In the genomic region with DNA sequence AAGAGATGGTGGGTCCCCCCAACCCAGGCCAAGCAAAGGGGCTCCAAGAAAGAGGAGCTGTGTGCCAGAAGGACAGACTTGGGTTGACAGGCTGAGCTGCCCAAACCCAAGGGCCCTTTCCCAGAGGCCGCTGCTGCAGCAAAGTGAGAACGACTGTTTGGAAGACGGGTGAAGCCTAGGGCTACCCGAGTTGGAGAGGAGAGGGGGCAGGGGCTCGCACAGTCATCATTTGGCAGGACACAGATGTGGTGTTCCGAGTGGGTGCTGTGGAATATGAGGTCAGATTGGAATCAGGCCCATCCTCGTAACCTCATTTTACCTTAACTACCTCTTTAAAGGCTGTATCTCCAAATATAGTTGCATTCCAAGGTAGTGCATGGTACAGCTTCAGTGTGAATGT, we compare ENCODE assay signal across 19 cellular contexts. TPM values are rescaled to one million over a fixed set of nuclear protein-coding genes. Genes with fewer than 3 reads are reported as not detected.
"Had no signal": no experiment of that assay in that cellular context is flagged by ENCODE, and none has a peak within 500 bp of the region (broad histone marks: within the 10 kb centered on the region; RNA-seq: fewer than 3 reads in every experiment).

No MANE protein-coding gene starts in this region.

- H3K36me3 Mint-ChIP-seq: activated CD4-positive, alpha-beta memory T cell treated with anti-CD3 and anti-CD28 coated beads for 36 hours; activated CD8-positive, alpha-beta memory T cell treated with anti-CD3 and anti-CD28 coated beads, Interleukin-2, amount 10 ng/mL, durations not matched to agents 7 days and 5 days; activated naive CD4-positive, alpha-beta T cell treated with anti-CD3 and anti-CD28 coated beads, Interleukin-2, amount 50 U/mL, for 24 hours had no signal

- H3K9me3 Mint-ChIP-seq: activated CD4-positive, alpha-beta memory T cell treated with anti-CD3 and anti-CD28 coated beads for 36 hours; activated naive CD4-positive, alpha-beta T cell treated with anti-CD3 and anti-CD28 coated beads, Interleukin-2, amount 50 U/mL, for 24 hours; activated T-cell treated with anti-CD3 and anti-CD28 coated beads, Interleukin-2, amount 50 U/mL, for 24 hours; effector memory CD8-positive, alpha-beta T cell; naive thymus-derived CD8-positive, alpha-beta T cell had no signal

- H3K27ac Mint-ChIP-seq: activated CD4-positive, alpha-beta memory T cell treated with anti-CD3 and anti-CD28 coated beads for 36 hours; activated CD4-positive, alpha-beta T cell treated with anti-CD3 and anti-CD28 coated beads for 36 hours; activated CD8-positive, alpha-beta memory T cell treated with anti-CD3 and anti-CD28 coated beads, Interleukin-2, amount 10 ng/mL, durations not matched to agents 7 days and 5 days; activated naive CD4-positive, alpha-beta T cell treated with anti-CD3 and anti-CD28 coated beads, Interleukin-2, amount 50 U/mL, for 24 hours; activated T-cell treated with anti-CD3 and anti-CD28 coated beads, Interleukin-2, amount 50 U/mL, for 24 hours; effector memory CD8-positive, alpha-beta T cell; T-helper 17 cell had no signal

- H3K27ac ChIP-seq: adrenal gland, epithelial cell of prostate, heart left ventricle had no signal

- ATAC-seq: activated CD4-positive, alpha-beta T cell treated with anti-CD3 and anti-CD28 coated beads for 36 hours; activated CD8-positive, alpha-beta memory T cell treated with anti-CD3 and anti-CD28 coated beads, Interleukin-2, amount 10 ng/mL, durations not matched to agents 7 days and 5 days; effector memory CD8-positive, alpha-beta T cell; heart left ventricle; left colon; mucosa of descending colon; naive thymus-derived CD8-positive, alpha-beta T cell; right cardiac atrium; T-helper 17 cell had no signal

- H3K27me3 ChIP-seq: adrenal gland, heart left ventricle, stomach, uterus had no signal

- H3K9me3 ChIP-seq: adrenal gland, heart left ventricle, mucosa of descending colon, stomach, uterus had no signal

- H3K4me3 ChIP-seq: adrenal gland, heart left ventricle, mucosa of descending colon, stomach, uterus had no signal

- H3K27me3 Mint-ChIP-seq: activated CD4-positive, alpha-beta memory T cell treated with anti-CD3 and anti-CD28 coated beads for 36 hours; activated CD4-positive, alpha-beta T cell treated with anti-CD3 and anti-CD28 coated beads for 36 hours; activated naive CD4-positive, alpha-beta T cell treated with anti-CD3 and anti-CD28 coated beads, Interleukin-2, amount 50 U/mL, for 24 hours; activated T-cell treated with anti-CD3 and anti-CD28 coated beads, Interleukin-2, amount 50 U/mL, for 24 hours; effector memory CD8-positive, alpha-beta T cell had no signal

- FAIRE-seq: frontal cortex had no signal

- H3K4me3 Mint-ChIP-seq: activated CD4-positive, alpha-beta memory T cell treated with anti-CD3 and anti-CD28 coated beads for 36 hours; activated CD4-positive, alpha-beta T cell treated with anti-CD3 and anti-CD28 coated beads for 36 hours; activated CD8-positive, alpha-beta memory T cell treated with anti-CD3 and anti-CD28 coated beads, Interleukin-2, amount 10 ng/mL, durations not matched to agents 7 days and 5 days; activated naive CD4-positive, alpha-beta T cell treated with anti-CD3 and anti-CD28 coated beads, Interleukin-2, amount 50 U/mL, for 24 hours; activated T-cell treated with anti-CD3 and anti-CD28 coated beads, Interleukin-2, amount 50 U/mL, for 24 hours; effector memory CD8-positive, alpha-beta T cell; naive thymus-derived CD8-positive, alpha-beta T cell; T-helper 17 cell had no signal

- DNase-seq: activated CD4-positive, alpha-beta memory T cell treated with anti-CD3 and anti-CD28 coated beads for 36 hours; activated CD4-positive, alpha-beta T cell treated with anti-CD3 and anti-CD28 coated beads for 36 hours; activated CD8-positive, alpha-beta memory T cell treated with anti-CD3 and anti-CD28 coated beads, Interleukin-2, amount 10 ng/mL, durations not matched to agents 7 days and 5 days; activated T-cell treated with anti-CD3 and anti-CD28 coated beads, Interleukin-2, amount 50 U/mL, for 24 hours; caudate nucleus; effector memory CD8-positive, alpha-beta T cell; naive thymus-derived CD8-positive, alpha-beta T cell; right cardiac atrium; stimulated activated CD4-positive, alpha-beta T cell treated with anti-CD3 and anti-CD28 coated beads, Interleukin-1b, Interleukin-23, amount 100 ng/mL, for 48 hours; stomach; T-helper 17 cell had no signal

- H3K4me1 Mint-ChIP-seq: activated CD4-positive, alpha-beta T cell treated with anti-CD3 and anti-CD28 coated beads for 36 hours; activated CD8-positive, alpha-beta memory T cell treated with anti-CD3 and anti-CD28 coated beads, Interleukin-2, amount 10 ng/mL, durations not matched to agents 7 days and 5 days; activated naive CD4-positive, alpha-beta T cell treated with anti-CD3 and anti-CD28 coated beads, Interleukin-2, amount 50 U/mL, for 24 hours had no signal

- H3K36me3 ChIP-seq: adrenal gland, heart left ventricle, stomach, uterus had no signal

RNA-seq across cellular contexts. Expression of gene MFAP4, which starts 5.3 kb away (rescaled TPM):
- total RNA-seq: activated CD4-positive, alpha-beta memory T cell treated with anti-CD3 and anti-CD28 coated beads for 36 hours; activated CD4-positive, alpha-beta T cell treated with anti-CD3 and anti-CD28 coated beads for 36 hours; activated CD8-positive, alpha-beta memory T cell treated with anti-CD3 and anti-CD28 coated beads, Interleukin-2, amount 10 ng/mL, durations not matched to agents 7 days and 5 days; naive thymus-derived CD8-positive, alpha-beta T cell; T-helper 17 cell had no signal
- polyA plus RNA-seq: naive thymus-derived CD8-positive, alpha-beta T cell had no signal
